18 cellular contexts compared by ENCODE assay signal in genomic region chr20:40010483-40010882, GRCh38.
DNase-seq lines count a peak whose midpoint lies in the region; ATAC-seq lines count a peak whose summit lies in the region.
"Had no signal": no experiment of that assay in that cellular context is flagged by ENCODE, and none has a peak within 500 bp of the region (broad histone marks: within the 10 kb centered on the region; RNA-seq: fewer than 3 reads in every experiment).

No MANE protein-coding gene starts in this region.

- H3K4me3 Mint-ChIP-seq in activated CD4-positive, alpha-beta T cell treated with anti-CD3 and anti-CD28 coated beads, Interleukin-2, amount 10 ng/mL, durations not matched to agents 7 days and 5 days: no peak overlapping the region
- no peak overlapping the region for H3K4me3 Mint-ChIP-seq in effector memory CD8-positive, alpha-beta T cell
- H3K4me3 Mint-ChIP-seq: activated naive CD4-positive, alpha-beta T cell treated with anti-CD3 and anti-CD28 coated beads, Interleukin-2, amount 50 U/mL, for 24 hours; activated T-helper 1 cell treated with anti-CD3 and anti-CD28 coated beads, Interleukin-12 subunit alpha, Interleukin-12 subunit beta, Interleukin-2, Interleukin-4 antibody, amounts not matched to agents 30 ng/mL and 10 ng/mL and 1 ng/mL, durations not matched to agents 14 hours and 24 hours and 36 hours; naive thymus-derived CD4-positive, alpha-beta T cell; WTC11 had no signal

- DNase-seq in GM04503 (ENCODE audit: low read depth) (peak; percentile 6), epidermal melanocyte (ENCODE audit: insufficient read length, low spot score) (peak; percentile 60), myocyte (ENCODE audit: low read depth) (peak; percentile 97)
- no peak for DNase-seq in activated CD4-positive, alpha-beta T cell treated with anti-CD3 and anti-CD28 coated beads, Interleukin-2, amount 10 ng/mL, durations not matched to agents 7 days and 5 days
- DNase-seq in effector memory CD8-positive, alpha-beta T cell: no peak
- DNase-seq: activated CD4-positive, alpha-beta T cell treated with anti-CD3 and anti-CD28 coated beads, Interleukin-2, amount 50 U/mL, for 4 hours; heart left ventricle; naive thymus-derived CD4-positive, alpha-beta T cell; NCI-H1092 treated with DMSO at 0.1 percent for 48 hours; NCI-H2081; NCI-H774; stimulated activated naive CD4-positive, alpha-beta T cell treated with Interleukin-2 at 50 U/mL for 16 hours had no signal

- no peaks in the 10 kb centered on the region for H3K9me3 Mint-ChIP-seq in activated CD4-positive, alpha-beta T cell treated with anti-CD3 and anti-CD28 coated beads, Interleukin-2, amount 10 ng/mL, durations not matched to agents 7 days and 5 days
- H3K9me3 Mint-ChIP-seq in effector memory CD8-positive, alpha-beta T cell: peaks cover 5 to 13% of the 10 kb centered on the region in 2 donors
- H3K9me3 Mint-ChIP-seq: activated T-helper 1 cell treated with anti-CD3 and anti-CD28 coated beads, Interleukin-12 subunit alpha, Interleukin-12 subunit beta, Interleukin-2, Interleukin-4 antibody, amounts not matched to agents 30 ng/mL and 10 ng/mL and 1 ng/mL, durations not matched to agents 14 hours and 24 hours and 36 hours had no signal

- no peaks in the 10 kb centered on the region for H3K36me3 Mint-ChIP-seq in activated CD4-positive, alpha-beta T cell treated with anti-CD3 and anti-CD28 coated beads, Interleukin-2, amount 10 ng/mL, durations not matched to agents 7 days and 5 days (ENCODE audit: low read depth)
- no peaks in the 10 kb centered on the region for H3K36me3 Mint-ChIP-seq in effector memory CD8-positive, alpha-beta T cell (ENCODE audit: insufficient read depth)
- H3K36me3 Mint-ChIP-seq: activated naive CD4-positive, alpha-beta T cell treated with anti-CD3 and anti-CD28 coated beads, Interleukin-2, amount 50 U/mL, for 24 hours; naive thymus-derived CD4-positive, alpha-beta T cell; WTC11 had no signal

- no peak overlapping the region for H3K27ac Mint-ChIP-seq in activated CD4-positive, alpha-beta T cell treated with anti-CD3 and anti-CD28 coated beads, Interleukin-2, amount 10 ng/mL, durations not matched to agents 7 days and 5 days
- no peak overlapping the region for H3K27ac Mint-ChIP-seq in effector memory CD8-positive, alpha-beta T cell
- H3K27ac Mint-ChIP-seq: activated naive CD4-positive, alpha-beta T cell treated with anti-CD3 and anti-CD28 coated beads, Interleukin-2, amount 50 U/mL, for 24 hours; activated T-helper 1 cell treated with anti-CD3 and anti-CD28 coated beads, Interleukin-12 subunit alpha, Interleukin-12 subunit beta, Interleukin-2, Interleukin-4 antibody, amounts not matched to agents 30 ng/mL and 10 ng/mL and 1 ng/mL, durations not matched to agents 14 hours and 24 hours and 36 hours; naive thymus-derived CD4-positive, alpha-beta T cell; WTC11 had no signal

- POLR2A ChIA-PET in activated CD4-positive, alpha-beta T cell treated with anti-CD3 and anti-CD28 coated beads, Interleukin-2, amount 10 ng/mL, durations not matched to agents 7 days and 5 days (lab: Charles Lee): no interaction called here

- no peaks in the 10 kb centered on the region for H3K27me3 Mint-ChIP-seq in activated CD4-positive, alpha-beta T cell treated with anti-CD3 and anti-CD28 coated beads, Interleukin-2, amount 10 ng/mL, durations not matched to agents 7 days and 5 days
- no peaks in the 10 kb centered on the region for H3K27me3 Mint-ChIP-seq in effector memory CD8-positive, alpha-beta T cell

- H3K4me1 Mint-ChIP-seq in activated CD4-positive, alpha-beta T cell treated with anti-CD3 and anti-CD28 coated beads, Interleukin-2, amount 10 ng/mL, durations not matched to agents 7 days and 5 days: no peaks in the 10 kb centered on the region
- H3K4me1 Mint-ChIP-seq in effector memory CD8-positive, alpha-beta T cell (ENCODE audit: low read depth in 2 of 2): no peaks in the 10 kb centered on the region
- H3K4me1 Mint-ChIP-seq: activated naive CD4-positive, alpha-beta T cell treated with anti-CD3 and anti-CD28 coated beads, Interleukin-2, amount 50 U/mL, for 24 hours; WTC11 had no signal

- ATAC-seq in HG02884 (IDR thresholded peaks at IDR 0.05; ENCODE audit: unreplicated experiment) (no peak), GM18520 (IDR thresholded peaks at IDR 0.05; ENCODE audit: unreplicated experiment) (no peak)
- ATAC-seq in effector memory CD8-positive, alpha-beta T cell (replicated peaks): no peak
- ATAC-seq: heart left ventricle; left lobe of liver; naive thymus-derived CD4-positive, alpha-beta T cell; WTC11 had no signal

- CTCF ChIA-PET in activated CD4-positive, alpha-beta T cell treated with anti-CD3 and anti-CD28 coated beads, Interleukin-2, amount 10 ng/mL, durations not matched to agents 7 days and 5 days (lab: Charles Lee): no interaction called here

Comparison
In these comparisons a context has a peak if more than half of its experiments do, and no peak if none do; other contexts are left out.
1. DNase-seq: peak in GM04503 (single experiment), epidermal melanocyte (single experiment) and myocyte (single experiment); none in activated CD4-positive, alpha-beta T cell treated with anti-CD3 and anti-CD28 coated beads, Interleukin-2, amount 10 ng/mL, durations not matched to agents 7 days and 5 days (single experiment) and effector memory CD8-positive, alpha-beta T cell (0 of 3).